23 cellular contexts compared by ENCODE assay signal in genomic region chr6:109767961-109768360, GRCh38.
A peak's percentile ranks its signal among the peaks of the same experiment; 100 is the strongest.
DNase-seq lines count a peak whose midpoint lies in the region; FAIRE-seq and TF ChIP-seq lines count a peak whose summit lies in the region.
"Had no signal": no experiment of that assay in that cellular context is flagged by ENCODE, and none has a peak within 500 bp of the region (broad histone marks: within the 10 kb centered on the region; RNA-seq: fewer than 3 reads in every experiment).

No MANE protein-coding gene starts in this region.

- peaks cover 33% of the 10 kb centered on the region for H3K4me1 ChIP-seq in GM23248 (ENCODE audit: insufficient read depth)
- H3K4me1 ChIP-seq: BE2C, thyroid gland had no signal

- in situ Hi-C loops in GM23248 (cut with MboI), result no loop called here

- peak overlapping the region; percentile 1 for H3K4me2 ChIP-seq in GM23248 (ENCODE audit: unreplicated experiment)
- H3K4me2 ChIP-seq: smooth muscle cell had no signal

- peak overlapping the region; percentile 13; the same call in 1 of the 2 replicates for H2AFZ ChIP-seq in GM23248

- 29 to 38% methylated on average over 3 of the region's 3 CpGs for WGBS in GM23248 (ENCODE audit: low coverage in 1 of 2, low lambda C conversion rate in 2 of 2, missing lambda C conversion rate in 2 of 2), 2 experiments
- 79 to 86% methylated on average over 3 of the region's 3 CpGs for WGBS in lower leg skin, 2 donors

- H3K27ac ChIP-seq in GM23248, result peak overlapping the region; percentile 87
- H3K27ac ChIP-seq: thyroid gland had no signal

- DNase-seq in GM23248 (peak; percentile 66), RPMI7951 (ENCODE audit: low read depth) (peak; percentile 32), fibroblast of mammary gland (ENCODE audit: low read depth) (peak; percentile 48), urothelium cell line (ENCODE audit: low spot score) (peak; percentile 32), NCI-H187 treated with DMSO at 0.1 percent for 48 hours (lab: John Stamatoyannopoulos, UW) (no peak), lower leg skin (ENCODE audit: low spot score in 2 of 2) (no peak), NCI-H1436 (lab: John Stamatoyannopoulos, UW) (no peak)
- DNase-seq: activated CD4-positive, CD25-positive, alpha-beta regulatory T cell treated with anti-CD3 and anti-CD28 coated beads, Interleukin-2, amount 50 U/mL, for 72 hours; activated CD8-positive, alpha-beta memory T cell treated with anti-CD3 and anti-CD28 coated beads for 24 hours; activated T-cell treated with anti-CD3 and anti-CD28 coated beads, Interleukin-2, amount 50 U/mL, for 24 hours; BE2C; central memory CD4-positive, alpha-beta T cell; DMS79; NCI-H1436 treated with DMSO at 0.1 percent for 48 hours; NCI-H2171 treated with DMSO at 0.1 percent for 48 hours; NCI-H526 treated with DMSO at 0.1 percent for 48 hours; nucleus accumbens; stimulated activated CD4-positive, alpha-beta T cell treated with anti-CD3 and anti-CD28 coated beads, Interleukin-2, amount 100 ng/mL, for 48 hours; stimulated activated naive CD8-positive, alpha-beta T cell treated with anti-CD3 and anti-CD28 coated beads, Interleukin-15, Interleukin-2, amounts not matched to agents 100 U/mL and 50 U/mL, for 24 hours; T1000; thyroid gland had no signal

- no peaks in the 10 kb centered on the region for H3K9me3 ChIP-seq in GM23248 (ENCODE audit: low read depth)
- H3K9me3 ChIP-seq: BE2C, thyroid gland had no signal

- H3K4me3 ChIP-seq in GM23248 (no peak overlapping the region), fibroblast of mammary gland (ENCODE audit: control insufficient read depth, low read depth, low read length) (no peak overlapping the region), lower leg skin (ENCODE audit: low read depth, poor library complexity, severe bottlenecking) (no peak overlapping the region)
- H3K4me3 ChIP-seq: smooth muscle cell, thyroid gland had no signal

- H3K9me2 ChIP-seq in GM23248 (ENCODE audit: insufficient read depth), result no peaks in the 10 kb centered on the region

- no peak for TF ChIP-seq POLR2A in lower leg skin (IDR thresholded peaks at IDR 0.05)

- no peaks in the 10 kb centered on the region for H3K27me3 ChIP-seq in GM23248 (replicated peaks; ENCODE audit: insufficient read depth)
- H3K27me3 ChIP-seq: BE2C, thyroid gland had no signal

- H4K20me1 ChIP-seq in GM23248 (ENCODE audit: insufficient read depth), result no peaks in the 10 kb centered on the region

- H3K9ac ChIP-seq in GM23248, result peak overlapping the region; percentile 51

- peaks cover 34% of the 10 kb centered on the region for H3F3A ChIP-seq in GM23248 (ENCODE audit: insufficient read depth)

- intact Hi-C loops in lower leg skin (cut with DNase I; ENCODE audit: low total_unique reads), result no loop called here

- TF ChIP-seq CTCF in fibroblast of mammary gland (conservative IDR thresholded peaks at IDR 0.05; ENCODE audit: control insufficient read depth, insufficient read depth, low read depth, low read length), result no peak
- no peak for TF ChIP-seq CTCF in lower leg skin (IDR thresholded peaks at IDR 0.05)

- H3K36me3 ChIP-seq in GM23248 (ENCODE audit: low read depth), result no peaks in the 10 kb centered on the region
- H3K36me3 ChIP-seq: BE2C, thyroid gland had no signal

- H3K79me2 ChIP-seq in GM23248 (ENCODE audit: insufficient read depth), result no peaks in the 10 kb centered on the region

- FAIRE-seq in urothelium cell line (lab: Jason Lieb, UNC), result no peak
- FAIRE-seq: GM19239 had no signal

Comparison
In these comparisons a context has a peak if more than half of its experiments do, and no peak if none do; other contexts are left out.
1. DNase-seq: peak in GM23248 (single experiment), RPMI7951 (single experiment), fibroblast of mammary gland (single experiment) and urothelium cell line (single experiment); none in NCI-H187 treated with DMSO at 0.1 percent for 48 hours (single experiment), lower leg skin (0 of 2) and NCI-H1436 (single experiment).